8 cellular contexts compared by ENCODE assay signal in the genomic region with DNA sequence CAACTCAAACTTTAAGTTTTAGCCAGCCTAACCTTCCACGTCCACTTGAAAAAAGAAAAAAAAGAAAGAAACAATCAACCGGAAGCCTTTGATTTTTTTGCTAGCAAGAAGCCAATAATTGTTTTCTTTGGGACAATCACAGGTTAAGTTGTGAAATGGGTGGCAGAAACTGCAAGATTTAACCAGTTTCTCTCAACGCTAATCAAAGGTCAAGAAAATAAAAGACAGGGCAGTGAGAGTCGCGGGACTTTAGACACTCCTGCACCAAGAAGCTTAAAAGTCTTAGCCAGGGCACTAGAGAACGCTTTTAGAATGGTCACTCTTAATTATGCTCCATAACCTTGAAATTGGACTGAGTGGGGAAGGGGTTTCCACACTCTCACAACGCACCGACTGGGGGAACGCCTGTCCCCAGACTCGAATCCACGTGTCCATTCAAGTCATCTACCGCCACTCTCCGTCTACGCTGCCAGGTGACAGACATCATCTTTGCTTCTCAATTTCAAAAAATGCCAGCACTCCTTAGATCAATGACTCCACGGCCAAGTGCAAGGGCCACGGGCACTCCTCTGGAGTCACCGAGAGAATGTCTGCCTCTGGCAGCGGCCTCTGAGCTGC. TPM values are rescaled to one million over a fixed set of nuclear protein-coding genes. Genes with fewer than 3 reads are reported as not detected.
DNase-seq lines count a peak whose midpoint lies in the region; ATAC-seq and TF ChIP-seq lines count a peak whose summit lies in the region.

No MANE protein-coding gene starts in this region.

- TF ChIP-seq CTCF in adrenal gland (IDR thresholded peaks at IDR 0.05) (no peak), left lung (IDR thresholded peaks at IDR 0.05) (no peak)

- peak; percentile 11 for DNase-seq in M059J (ENCODE audit: low read depth)
- DNase-seq in adrenal gland = peak in 2 of 7 donors; percentile 29 to 63
- no peak for DNase-seq in left lung
- no peak for DNase-seq in posterior vena cava (ENCODE audit: low spot score)

- ATAC-seq in GM21529 (IDR thresholded peaks at IDR 0.05; ENCODE audit: unreplicated experiment) = peak; percentile 8
- ATAC-seq in left lung = no peak
- no peak for ATAC-seq in GM18907 (IDR thresholded peaks at IDR 0.05; ENCODE audit: unreplicated experiment)

- H3K36me3 ChIP-seq in ES-I3 (ENCODE audit: insufficient read depth, low read length) (no peaks in the 10 kb centered on the region), adrenal gland (replicated peaks in 1 of 2) (no peaks in the 10 kb centered on the region), left lung (peaks cover 0 to 6% of the 10 kb centered on the region in 2 donors)

- H3K9ac ChIP-seq in ES-I3 (ENCODE audit: low read depth, low read length) = peak overlapping the region; percentile 53; the same call in 1 of the 2 replicates

- H3K4me3 ChIP-seq in adrenal gland (peak overlapping the region in 3 of 4 donors; percentile 19 to 89 (median 45)), left lung (peak overlapping the region; percentile 51 to 82)

- peak overlapping the region in 3 of 5 donors; percentile 60 to 92 (median 76) for H3K27ac ChIP-seq in adrenal gland
- H3K27ac ChIP-seq in left lung = peak overlapping the region; percentile 79 to 91
- peak overlapping the region; percentile 19 for H3K27ac ChIP-seq in temporal lobe (ENCODE audit: low read depth, low read length)

- 14 to 34% (median 25%) methylated on average over 16 to 18 of the region's 18 CpGs for whole genome bisulfite sequencing in adrenal gland, 4 donors

- no peaks in the 10 kb centered on the region for H3K27me3 ChIP-seq in adrenal gland
- H3K27me3 ChIP-seq in left lung = no peaks in the 10 kb centered on the region

- intact Hi-C loops in adrenal gland (cut with DNase I) (no loop called here), left lung (cut with DNase I) (no loop called here), posterior vena cava (cut with DNase I) (loop anchor here (10.0 kb wide), 2 partner anchors 60 to 180 kb away; a partner anchor contains a TSS)

- TF ChIP-seq POLR2A in adrenal gland (IDR thresholded peaks at IDR 0.05) = no peak

- H3K4me1 ChIP-seq in ES-I3 (ENCODE audit: insufficient read depth, low read length) (no peaks in the 10 kb centered on the region), adrenal gland (replicated peaks in 1 of 2) (peaks cover 0 to 13% of the 10 kb centered on the region in 2 donors), left lung (peaks cover 0 to 62% of the 10 kb centered on the region in 2 donors)

- H3K9me3 ChIP-seq in ES-I3 (ENCODE audit: control insufficient read depth, insufficient read depth, low read length) (no peaks in the 10 kb centered on the region), adrenal gland (replicated peaks in 1 of 3) (no peaks in the 10 kb centered on the region), left lung (no peaks in the 10 kb centered on the region)

RNA-seq across cellular contexts. Expression of a gene that starts 0.9 kb away (rescaled TPM):
- 7.5 and 11.1 TPM in 2 replicates for total RNA-seq in M059J (2014; rRNA removed; shearing (Covaris generic))
- total RNA-seq in adrenal gland (100 to 1,000 TPM in 1 of 8 donors, 10 to 100 TPM in 7; 42.0 to 113 (median 67.7) TPM), left lung (100 to 1,000 TPM; 150 to 270 TPM), temporal lobe (34.7 TPM), posterior vena cava (10 to 100 TPM; 92.4 to 95.4 TPM)
- 10 to 100 TPM; 56.9 to 95.1 (median 87.2) TPM for polyA plus RNA-seq in adrenal gland

Comparison
In these comparisons a context has a peak if more than half of its experiments do, and no peak if none do; other contexts are left out.
1. H3K27ac ChIP-seq: peak in every context shown above with its lines; median percentile 85 in left lung; 76 in adrenal gland; 19 in temporal lobe.
2. intact Hi-C loops: an anchor here in posterior vena cava (10.0 kb wide); none called in adrenal gland and left lung.